ENCODE assay signal across 26 cellular contexts in the genomic region with DNA sequence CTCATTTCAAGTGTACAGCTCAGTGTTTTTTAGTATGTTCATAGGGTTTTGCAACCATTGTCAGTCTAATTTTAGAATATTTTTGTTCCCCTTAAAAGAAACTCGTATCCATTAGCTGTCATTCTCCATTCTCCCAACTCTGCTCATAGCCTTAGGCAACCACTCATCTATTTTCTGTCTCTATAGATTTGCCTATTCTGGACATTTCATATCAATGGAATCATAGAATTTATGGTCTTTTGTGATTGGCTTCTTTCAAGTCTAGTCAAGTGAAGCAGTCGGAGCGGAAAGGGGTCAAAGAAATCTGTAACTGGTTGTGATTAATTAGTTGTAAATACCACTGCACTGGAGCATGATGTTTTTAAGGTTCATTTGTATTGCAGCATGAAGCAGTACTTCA. TPM values are rescaled to one million over a fixed set of nuclear protein-coding genes. Genes with fewer than 3 reads are reported as not detected.
DNase-seq lines count a peak whose midpoint lies in the region; ATAC-seq and TF ChIP-seq lines count a peak whose summit lies in the region.
"Had no signal": no experiment of that assay in that cellular context is flagged by ENCODE, and none has a peak within 500 bp of the region (broad histone marks: within the 10 kb centered on the region; RNA-seq: fewer than 3 reads in every experiment).

No MANE protein-coding gene starts in this region.

- ATAC-seq in HG03196 (IDR thresholded peaks at IDR 0.05; ENCODE audit: unreplicated experiment) = no peak

- no peak overlapping the region for H3K4me3 Mint-ChIP-seq in endodermal cell
- H3K4me3 Mint-ChIP-seq: activated naive CD8-positive, alpha-beta T cell; dendritic cell treated with granulocyte-macrophage colony-stimulating factor and Interleukin-4, amounts not matched to agents 40 ng/mL and 50 ng/mL, for 4 days; T-helper 1 cell treated with Interleukin-12 subunit alpha and Interleukin-12 subunit beta and Interleukin-4 antibody, amounts not matched to agents 30 μg/mL and 1 μg/mL, for 36 hours had no signal

- peaks cover 8% of the 10 kb centered on the region for H3K4me1 Mint-ChIP-seq in endodermal cell

- H3K27me3 ChIP-seq in esophagus squamous epithelium (no peaks in the 10 kb centered on the region), endodermal cell (ENCODE audit: control insufficient read depth, insufficient read depth, low read length, poor library complexity, severe bottlenecking) (no peaks in the 10 kb centered on the region)
- H3K27me3 ChIP-seq: cardiac muscle cell, transverse colon had no signal

- no peak overlapping the region for H3K4me3 ChIP-seq in esophagus squamous epithelium
- H3K4me3 ChIP-seq in lower leg skin (ENCODE audit: low read depth, poor library complexity, severe bottlenecking) = no peak overlapping the region
- no peak overlapping the region for H3K4me3 ChIP-seq in endodermal cell (ENCODE audit: low read length)
- H3K4me3 ChIP-seq: cardiac muscle cell, PC-9, prostate gland, transverse colon had no signal

- TF ChIP-seq POLR2A in esophagus squamous epithelium (IDR thresholded peaks at IDR 0.05) = no peak
- TF ChIP-seq POLR2A in lower leg skin (IDR thresholded peaks at IDR 0.05) = no peak

- H3K9me3 ChIP-seq in esophagus squamous epithelium (no peaks in the 10 kb centered on the region), endodermal cell (ENCODE audit: control insufficient read depth, low read length) (no peaks in the 10 kb centered on the region)
- H3K9me3 ChIP-seq: prostate gland, transverse colon had no signal

- TF ChIP-seq CTCF in esophagus squamous epithelium (IDR thresholded peaks at IDR 0.05) (no peak), lower leg skin (IDR thresholded peaks at IDR 0.05) (no peak), endodermal cell (conservative IDR thresholded peaks at IDR 0.05) (no peak)

- peaks cover 0 to 35% (median 0%) of the 10 kb centered on the region in 3 donors for H3K36me3 ChIP-seq in esophagus squamous epithelium
- no peaks in the 10 kb centered on the region for H3K36me3 ChIP-seq in endodermal cell (ENCODE audit: control insufficient read depth, insufficient read depth, low read length)
- H3K36me3 ChIP-seq: prostate gland had no signal

- intact Hi-C loops in esophagus squamous epithelium (cut with DNase I) = no loop called here
- intact Hi-C loops in lower leg skin (cut with DNase I; ENCODE audit: low total_unique reads) = no loop called here

- 27% methylated on average over 3 of the region's 3 CpGs for WGBS in esophagus squamous epithelium, 2 donors
- WGBS in lower leg skin, 2 donors = 71 to 78% methylated on average over 3 of the region's 3 CpGs
- WGBS in endodermal cell (ENCODE audit: insufficient coverage in 1 of 2, insufficient read length in 1 of 2), 2 experiments = 91 to 100% methylated on average over 3 of the region's 3 CpGs

- DNase-seq in DMS153 treated with DMSO at 0.1 percent for 48 hours (lab: John Stamatoyannopoulos, UW; ENCODE audit: unreplicated experiment) (peak; percentile 77), NCI-H1092 treated with DMSO at 0.1 percent for 48 hours (lab: John Stamatoyannopoulos, UW) (peak; percentile 86), NCI-H748 treated with DMSO at 0.1 percent for 48 hours (lab: John Stamatoyannopoulos, UW) (peak; percentile 81), esophagus squamous epithelium (lab: John Stamatoyannopoulos, UW) (no peak), lower leg skin (ENCODE audit: low spot score in 2 of 2) (no peak), endodermal cell (no peak), SK-N-DZ (ENCODE audit: low spot score) (no peak)
- DNase-seq: aorta; Calu3; EL; HCEC 1CT; Karpas-422; mammary epithelial cell; NCI-H1048; PC-9; Right ventricle myocardium superior; stimulated activated CD8-positive, alpha-beta memory T cell treated with anti-CD3 and anti-CD28 coated beads, Interleukin-4, amount 100 ng/mL, for 48 hours; transverse colon had no signal

- H3K27me3 Mint-ChIP-seq in endodermal cell (ENCODE audit: insufficient read depth) = no peaks in the 10 kb centered on the region
- H3K27me3 Mint-ChIP-seq: activated naive CD8-positive, alpha-beta T cell; dendritic cell treated with granulocyte-macrophage colony-stimulating factor and Interleukin-4, amounts not matched to agents 40 ng/mL and 50 ng/mL, for 4 days had no signal

- no peak overlapping the region for H3K27ac Mint-ChIP-seq in endodermal cell
- H3K27ac Mint-ChIP-seq: activated naive CD8-positive, alpha-beta T cell; dendritic cell treated with granulocyte-macrophage colony-stimulating factor and Interleukin-4, amounts not matched to agents 40 ng/mL and 50 ng/mL, for 4 days; T-helper 1 cell treated with Interleukin-12 subunit alpha and Interleukin-12 subunit beta and Interleukin-4 antibody, amounts not matched to agents 30 μg/mL and 1 μg/mL, for 36 hours had no signal

- peaks cover 6 to 41% (median 21%) of the 10 kb centered on the region in 3 donors for H3K4me1 ChIP-seq in esophagus squamous epithelium
- no peaks in the 10 kb centered on the region for H3K4me1 ChIP-seq in endodermal cell (ENCODE audit: control insufficient read depth, insufficient read depth, low read length)
- H3K4me1 ChIP-seq: prostate gland, transverse colon had no signal

- peak overlapping the region in 3 of 4 donors; percentile 31 to 54 (median 39) for H3K27ac ChIP-seq in esophagus squamous epithelium
- H3K27ac ChIP-seq in endodermal cell (ENCODE audit: low read depth, low read length) = no peak overlapping the region
- H3K27ac ChIP-seq: C4-2B, cardiac muscle cell, HL-60, PC-9, transverse colon had no signal

- no peaks in the 10 kb centered on the region for H3K9me3 Mint-ChIP-seq in endodermal cell
- H3K9me3 Mint-ChIP-seq: dendritic cell treated with granulocyte-macrophage colony-stimulating factor and Interleukin-4, amounts not matched to agents 40 ng/mL and 50 ng/mL, for 4 days; T-helper 1 cell treated with Interleukin-12 subunit alpha and Interleukin-12 subunit beta and Interleukin-4 antibody, amounts not matched to agents 30 μg/mL and 1 μg/mL, for 36 hours had no signal

- no peak overlapping the region for H3K9ac ChIP-seq in endodermal cell (ENCODE audit: extremely low read depth, low read length, poor library complexity, severe bottlenecking)

- peaks cover 13% of the 10 kb centered on the region for H3K36me3 Mint-ChIP-seq in endodermal cell (ENCODE audit: low read depth)

RNA-seq across cellular contexts. Expression of a gene that starts 42.0 kb away (rescaled TPM):
- total RNA-seq in esophagus squamous epithelium = 10 to 100 TPM in 2 of 4 donors, 1 to 10 TPM in 2; 5.5 to 15.8 (median 10.1) TPM
- 10 to 100 TPM in 1 of 4 donors, 1 to 10 TPM in 3; 7.9 to 17.0 (median 8.6) TPM for total RNA-seq in lower leg skin
- 10 to 100 TPM in 1 of 2 donors, 1 to 10 TPM in 1; 9.6 to 15.3 TPM for total RNA-seq in endodermal cell
- 6.4 TPM for polyA plus RNA-seq in endodermal cell (2013, experiment 1 of 2)
- polyA plus RNA-seq in endodermal cell (2013, experiment 2 of 2) = 6.0 TPM
- polyA plus RNA-seq in SK-N-DZ (2014; cell fraction: cytosol; rRNA removed) = 3.6 and 10.6 TPM in 2 replicates
- 2.7 and 6.2 TPM in 2 replicates for polyA plus RNA-seq in SK-N-DZ (2014; cell fraction: nucleus; rRNA removed)

Comparison
In these comparisons a context has a peak if more than half of its experiments do, and no peak if none do; other contexts are left out.
1. DNase-seq: peak in DMS153 treated with DMSO at 0.1 percent for 48 hours (single experiment), NCI-H1092 treated with DMSO at 0.1 percent for 48 hours (single experiment) and NCI-H748 treated with DMSO at 0.1 percent for 48 hours (single experiment); none in esophagus squamous epithelium (single experiment), lower leg skin (0 of 2), endodermal cell (single experiment) and SK-N-DZ (single experiment).